In the genomic region with DNA sequence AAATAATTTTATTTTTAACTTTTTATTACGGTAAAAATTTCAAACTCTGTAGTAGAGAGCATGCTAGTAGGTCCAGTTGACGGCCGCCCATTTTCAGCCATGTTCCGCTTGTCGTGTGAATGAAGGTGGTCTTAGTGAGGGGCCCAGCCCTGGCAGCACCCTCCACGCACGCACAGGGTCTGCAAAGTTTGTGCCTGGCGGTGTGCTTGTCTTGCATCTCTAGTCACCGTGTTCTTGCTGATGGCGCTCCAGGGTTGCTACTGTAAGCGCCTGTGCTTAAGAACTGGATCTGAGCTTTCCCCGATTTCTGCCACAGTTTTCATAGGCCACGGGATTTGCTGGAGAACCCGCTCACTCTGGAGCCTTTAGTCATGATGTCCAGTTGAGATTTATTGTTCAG, we compare ENCODE assay signal across 23 cellular contexts. TPM values are rescaled to one million over a fixed set of nuclear protein-coding genes. Genes with fewer than 3 reads are reported as not detected.
DNase-seq lines count a peak whose midpoint lies in the region; ATAC-seq lines count a peak whose summit lies in the region.
"Had no signal": no experiment of that assay in that cellular context is flagged by ENCODE, and none has a peak within 500 bp of the region (broad histone marks: within the 10 kb centered on the region; RNA-seq: fewer than 3 reads in every experiment).

No MANE protein-coding gene starts in this region.

- no peak overlapping the region for H3K4me3 Mint-ChIP-seq in T-helper 17 cell
- H3K4me3 Mint-ChIP-seq: CD4-positive, alpha-beta T cell; GM23338; HFFc6 had no signal

- no peaks in the 10 kb centered on the region for H3K27me3 ChIP-seq in right cardiac atrium (ENCODE audit: control insufficient read depth, insufficient read depth)
- H3K27me3 ChIP-seq: BLaER1 treated with 17β-estradiol and CSF1 and Interleukin-3, amounts not matched to agents 10 nM and 100 nM had no signal

- no peaks in the 10 kb centered on the region for H3K27me3 Mint-ChIP-seq in T-helper 17 cell
- H3K27me3 Mint-ChIP-seq: CD4-positive, alpha-beta T cell had no signal

- H3K4me1 ChIP-seq in right cardiac atrium (ENCODE audit: control insufficient read depth, insufficient read depth, low read length): peaks cover 4% of the 10 kb centered on the region
- H3K4me1 ChIP-seq: HAP-1 had no signal

- no peak overlapping the region for H3K27ac Mint-ChIP-seq in T-helper 17 cell
- H3K27ac Mint-ChIP-seq: CD4-positive, alpha-beta T cell; GM23338; HFFc6 had no signal

- WGBS in right cardiac atrium: 98% methylated on average over 14 of the region's 14 CpGs

- H3K4me3 ChIP-seq in right cardiac atrium (ENCODE audit: low read length): no peak overlapping the region
- H3K4me3 ChIP-seq: BLaER1 treated with 17β-estradiol and CSF1 and Interleukin-3, amounts not matched to agents 10 nM and 100 nM; GM23338; HAP-1 had no signal

- no peaks in the 10 kb centered on the region for H3K4me1 Mint-ChIP-seq in T-helper 17 cell
- H3K4me1 Mint-ChIP-seq: GM23338 had no signal

- ATAC-seq in right cardiac atrium (no peak), sciatic nerve (no peak), GM19455 (IDR thresholded peaks at IDR 0.05; ENCODE audit: unreplicated experiment) (no peak), T-helper 17 cell (no peak)
- ATAC-seq: GM23338 had no signal

- H3K9me3 ChIP-seq in right cardiac atrium (ENCODE audit: control insufficient read depth, low read length) (no peaks in the 10 kb centered on the region), T-helper 17 cell (ENCODE audit: control insufficient read depth, low read length, poor library complexity, severe bottlenecking) (no peaks in the 10 kb centered on the region)
- H3K9me3 ChIP-seq: HAP-1, SK-N-SH had no signal

- no peak overlapping the region for H3K27ac ChIP-seq in right cardiac atrium (ENCODE audit: low read length)
- H3K27ac ChIP-seq: BLaER1 treated with 17β-estradiol and CSF1 and Interleukin-3, amounts not matched to agents 10 nM and 100 nM had no signal

- DNase-seq in cardiac septum (ENCODE audit: low spot score): peak; percentile 53
- no peak for DNase-seq in right cardiac atrium
- peak; percentile 25 for DNase-seq in islet precursor cell
- peak; percentile 33 for DNase-seq in sciatic nerve (ENCODE audit: low spot score)
- DNase-seq in T-helper 17 cell: no peak
- no peak for DNase-seq in pons (ENCODE audit: low spot score)
- DNase-seq: CD4-positive, alpha-beta T cell; COR-L47; HFFc6; Kasumi-1; NCI-H1092 treated with DMSO at 0.1 percent for 48 hours; NCI-H1436; NCI-H187; NCI-H2171 treated with DMSO at 0.1 percent for 48 hours; NCI-H345; NCI-H524; NCI-H774; SK-N-SH had no signal

- no peaks in the 10 kb centered on the region for H3K36me3 Mint-ChIP-seq in T-helper 17 cell (ENCODE audit: low read depth)

- intact Hi-C loops in cardiac septum (cut with DNase I): no loop called here
- intact Hi-C loops in right cardiac atrium (cut with DNase I): no loop called here
- intact Hi-C loops in sciatic nerve (cut with DNase I): no loop called here

RNA-seq across cellular contexts. Expression of a gene that starts 28.9 kb away (rescaled TPM):
- total RNA-seq in cardiac septum: 23.3 TPM
- total RNA-seq in right cardiac atrium: 100 to 1,000 TPM in 1 of 4 donors, 10 to 100 TPM in 3; 46.6 to 159 (median 70.0) TPM
- polyA plus RNA-seq in right cardiac atrium: 25.7 TPM
- 27.1 TPM for total RNA-seq in sciatic nerve
- total RNA-seq in T-helper 17 cell: 100 to 1,000 TPM; 112 to 120 TPM
- total RNA-seq: HFFc6 had no signal
- polyA plus RNA-seq: AG04450 had no signal

Comparison
In these comparisons a context has a peak if more than half of its experiments do, and no peak if none do; other contexts are left out.
1. DNase-seq: peak in cardiac septum (single experiment), islet precursor cell (single experiment) and sciatic nerve (single experiment); none in right cardiac atrium (0 of 3), T-helper 17 cell (0 of 3) and pons (single experiment).